15 cellular contexts compared by ENCODE assay signal in genomic region chr1:243495032-243495431, GRCh38.
DNase-seq lines count a peak whose midpoint lies in the region; ATAC-seq and TF ChIP-seq lines count a peak whose summit lies in the region.
"Had no signal": no experiment of that assay in that cellular context is flagged by ENCODE, and none has a peak within 500 bp of the region (broad histone marks: within the 10 kb centered on the region; RNA-seq: fewer than 3 reads in every experiment).

No MANE protein-coding gene starts in this region.

- no peak for TF ChIP-seq POLR2A in gastrocnemius medialis (IDR thresholded peaks at IDR 0.05)

- peak overlapping the region in 1 of 2 donors; percentile 78 for H3K27ac Mint-ChIP-seq in stimulated activated naive CD8-positive, alpha-beta T cell treated with anti-CD3 and anti-CD28 coated beads, Interleukin-15, amount 100 ng/mL, for 72 hours
- H3K27ac Mint-ChIP-seq in dendritic cell treated with granulocyte-macrophage colony-stimulating factor and Interleukin-4, amounts not matched to agents 40 ng/mL and 50 ng/mL, for 4 days = peak overlapping the region; percentile 91

- in situ Hi-C loops in gastrocnemius medialis (cut with MboI; ENCODE audit: low sequenced_read_pairs in 4 of 4) = no loop called here

- H3K4me1 Mint-ChIP-seq in stimulated activated naive CD8-positive, alpha-beta T cell treated with anti-CD3 and anti-CD28 coated beads, Interleukin-15, amount 100 ng/mL, for 72 hours = peaks cover 16% of the 10 kb centered on the region
- peaks cover 20% of the 10 kb centered on the region for H3K4me1 Mint-ChIP-seq in dendritic cell treated with granulocyte-macrophage colony-stimulating factor and Interleukin-4, amounts not matched to agents 40 ng/mL and 50 ng/mL, for 4 days (ENCODE audit: low read depth)

- H3K9me3 ChIP-seq in gastrocnemius medialis = no peaks in the 10 kb centered on the region

- TF ChIP-seq CTCF in gastrocnemius medialis (IDR thresholded peaks at IDR 0.05 in 4 of 5, conservative IDR thresholded peaks at IDR 0.05 in 1 of 5) = no peak

- H3K9me3 Mint-ChIP-seq in stimulated activated naive CD8-positive, alpha-beta T cell treated with anti-CD3 and anti-CD28 coated beads, Interleukin-15, amount 100 ng/mL, for 72 hours = no peaks in the 10 kb centered on the region
- H3K9me3 Mint-ChIP-seq in dendritic cell treated with granulocyte-macrophage colony-stimulating factor and Interleukin-4, amounts not matched to agents 40 ng/mL and 50 ng/mL, for 4 days = no peaks in the 10 kb centered on the region

- H3K36me3 Mint-ChIP-seq in dendritic cell treated with granulocyte-macrophage colony-stimulating factor and Interleukin-4, amounts not matched to agents 40 ng/mL and 50 ng/mL, for 4 days (ENCODE audit: low read depth) = peaks cover 61% of the 10 kb centered on the region

- no peaks in the 10 kb centered on the region for H3K36me3 ChIP-seq in gastrocnemius medialis

- intact Hi-C loops in dendritic cell treated with granulocyte-macrophage colony-stimulating factor and Interleukin-4, amounts not matched to agents 40 ng/mL and 50 ng/mL, for 4 days (cut with micrococcal nuclease) = no loop called here
- intact Hi-C loops in gastrocnemius medialis (cut with DNase I; ENCODE audit: low total_unique reads) = no loop called here

- H3K4me3 ChIP-seq in gastrocnemius medialis = no peak overlapping the region

- DNase-seq in stimulated activated naive CD8-positive, alpha-beta T cell treated with anti-CD3 and anti-CD28 coated beads, Interleukin-15, amount 100 ng/mL, for 72 hours = no peak
- DNase-seq in stimulated activated naive CD8-positive, alpha-beta T cell treated with anti-CD3 and anti-CD28 coated beads, Interleukin-15, Interleukin-2, amounts not matched to agents 100 U/mL and 50 U/mL, for 24 hours = no peak
- DNase-seq in gastrocnemius medialis = no peak
- no peak for DNase-seq in pons (ENCODE audit: low spot score)
- DNase-seq: activated CD4-positive, alpha-beta T cell treated with anti-CD3 and anti-CD28 coated beads for 48 hours; activated naive CD4-positive, alpha-beta T cell treated with anti-CD3 and anti-CD28 coated beads, Interleukin-2, amount 50 U/mL, for 16 hours; Kasumi-1; NCI-H187 treated with DMSO at 0.1 percent for 48 hours; NCI-H510A; SHP77 treated with DMSO at 0.1 percent for 48 hours; stimulated activated CD4-positive, alpha-beta T cell treated with anti-CD3 and anti-CD28 coated beads, Interleukin-4, amount 100 ng/mL, for 4 hours had no signal

- no peaks in the 10 kb centered on the region for H3K27me3 ChIP-seq in gastrocnemius medialis

- peak overlapping the region; percentile 42 to 73 (median 66) for H3K27ac ChIP-seq in gastrocnemius medialis

- H3K4me1 ChIP-seq in gastrocnemius medialis = peaks cover 8 to 13% of the 10 kb centered on the region in 2 donors

- ATAC-seq in stimulated activated naive CD8-positive, alpha-beta T cell treated with anti-CD3 and anti-CD28 coated beads, Interleukin-15, amount 100 ng/mL, for 72 hours = peak; percentile 54
- no peak for ATAC-seq in stimulated activated naive CD8-positive, alpha-beta T cell treated with anti-CD3 and anti-CD28 coated beads, Interleukin-15, Interleukin-2, amounts not matched to agents 100 U/mL and 50 U/mL, for 24 hours
- ATAC-seq in gastrocnemius medialis (no peak), GM19397 (IDR thresholded peaks at IDR 0.05; ENCODE audit: unreplicated experiment) (no peak), HG02763 (IDR thresholded peaks at IDR 0.05; ENCODE audit: unreplicated experiment) (no peak), HG02973 (IDR thresholded peaks at IDR 0.05; ENCODE audit: unreplicated experiment) (no peak)

- H3K27me3 Mint-ChIP-seq in stimulated activated naive CD8-positive, alpha-beta T cell treated with anti-CD3 and anti-CD28 coated beads, Interleukin-15, amount 100 ng/mL, for 72 hours = no peaks in the 10 kb centered on the region
- H3K27me3 Mint-ChIP-seq in dendritic cell treated with granulocyte-macrophage colony-stimulating factor and Interleukin-4, amounts not matched to agents 40 ng/mL and 50 ng/mL, for 4 days = no peaks in the 10 kb centered on the region

- H3K4me3 Mint-ChIP-seq in stimulated activated naive CD8-positive, alpha-beta T cell treated with anti-CD3 and anti-CD28 coated beads, Interleukin-15, amount 100 ng/mL, for 72 hours = no peak overlapping the region
- no peak overlapping the region for H3K4me3 Mint-ChIP-seq in dendritic cell treated with granulocyte-macrophage colony-stimulating factor and Interleukin-4, amounts not matched to agents 40 ng/mL and 50 ng/mL, for 4 days
